In the genomic region with DNA sequence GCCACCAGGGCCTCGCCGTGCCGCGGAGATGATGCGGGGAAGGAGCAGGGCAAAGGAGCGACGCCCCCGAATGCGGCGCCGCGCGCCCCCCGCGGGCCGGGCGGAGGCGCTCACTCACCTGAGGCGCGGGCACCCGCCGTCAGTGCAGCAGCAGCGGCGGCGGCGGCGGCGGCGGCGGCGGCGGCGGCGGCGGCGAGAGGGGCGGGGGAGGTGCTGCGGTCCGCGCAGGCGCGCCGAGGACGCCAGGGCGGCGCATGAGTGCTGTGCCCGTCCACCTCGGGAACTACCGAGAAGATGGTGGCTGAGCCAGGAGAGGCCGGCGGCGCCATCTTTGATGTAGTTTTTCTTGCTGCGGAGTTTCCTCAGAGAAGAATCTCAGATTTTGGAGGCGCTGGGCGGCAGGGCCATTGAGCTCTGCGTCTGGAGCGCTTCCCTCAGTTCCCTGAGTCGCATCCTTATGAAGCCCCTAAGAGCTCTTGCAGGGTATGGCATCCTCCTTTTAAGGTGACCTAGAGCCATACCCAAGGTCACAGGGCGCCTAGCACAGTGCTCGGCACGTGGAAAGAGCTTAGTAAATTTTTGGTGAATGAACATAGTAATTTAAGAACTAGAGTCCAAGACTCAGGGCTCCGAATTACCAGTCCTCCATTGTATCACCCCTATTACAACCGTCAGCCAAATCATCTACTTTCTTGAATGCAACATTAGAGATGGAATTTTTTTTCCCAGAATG, we compare ENCODE assay signal across 8 cellular contexts. TPM values are rescaled to one million over a fixed set of nuclear protein-coding genes. Genes with fewer than 3 reads are reported as not detected.
DNase-seq lines count a peak whose midpoint lies in the region; ATAC-seq and TF ChIP-seq lines count a peak whose summit lies in the region.

A gene (minus strand): TSS at position 164 of the 733 bp plus-strand sequence. CDS start 24,355 bp downstream, outside the sequence.

- no peaks in the 10 kb centered on the region for H3K36me3 ChIP-seq in GM23248 (ENCODE audit: low read depth)

- H3K27me3 Mint-ChIP-seq in natural killer cell (ENCODE audit: low read depth in 2 of 2), result no peaks in the 10 kb centered on the region

- no peaks in the 10 kb centered on the region for H3K9me3 Mint-ChIP-seq in natural killer cell

- 2 to 6% methylated on average over 20 to 54 of the region's 63 CpGs for WGBS in GM23248 (ENCODE audit: low coverage in 1 of 2, low lambda C conversion rate in 2 of 2, missing lambda C conversion rate in 2 of 2), 2 experiments

- ATAC-seq in natural killer cell, result peak; percentile 98 to 100 (median 99)

- H3K4me1 ChIP-seq in GM23248 (ENCODE audit: insufficient read depth), result peaks cover 4% of the 10 kb centered on the region

- peaks cover 28 to 35% of the 10 kb centered on the region in 2 donors for H3K4me1 Mint-ChIP-seq in natural killer cell

- no peaks in the 10 kb centered on the region for H4K20me1 ChIP-seq in GM23248 (ENCODE audit: insufficient read depth)

- peak within 1 kb of the TSS; percentile 10; the same call in 1 of the 2 replicates for H3K27ac ChIP-seq in GM23248

- H3K4me3 ChIP-seq in GM23248 (peak within 1 kb of the TSS; percentile 76), fibroblast of mammary gland (ENCODE audit: control insufficient read depth, low read depth, low read length) (peak within 1 kb of the TSS; percentile 73)

- peak within 1 kb of the TSS; percentile 97 for H3K4me2 ChIP-seq in GM23248 (ENCODE audit: unreplicated experiment)

- no peaks in the 10 kb centered on the region for H3K36me3 Mint-ChIP-seq in natural killer cell

- H3K9me3 ChIP-seq in GM23248 (ENCODE audit: low read depth), result no peaks in the 10 kb centered on the region

- peak within 1 kb of the TSS; percentile 95 for H3K4me3 Mint-ChIP-seq in natural killer cell

- no peaks in the 10 kb centered on the region for H3K27me3 ChIP-seq in GM23248 (replicated peaks; ENCODE audit: insufficient read depth)

- DNase-seq in Daoy (ENCODE audit: low read depth), result peak; percentile 95
- DNase-seq in GM23248, result peak; percentile 98
- peak; percentile 90 for DNase-seq in LHCN-M2 (ENCODE audit: low read depth)
- DNase-seq in RPMI7951 (ENCODE audit: low read depth), result peak; percentile 94
- peak; percentile 83 to 85 for DNase-seq in activated T-helper 1 cell treated with anti-CD3 and anti-CD28 coated beads, Interleukin-2, amount 50 U/mL, for 16 hours (ENCODE audit: low read depth in 1 of 2, low spot score in 1 of 2)
- DNase-seq in fibroblast of mammary gland (ENCODE audit: low read depth), result peak; percentile 88
- DNase-seq in natural killer cell, result peak; percentile 83
- DNase-seq in stimulated activated naive CD4-positive, alpha-beta T cell treated with Interleukin-2 at 50 U/mL for 16 hours (lab: John Stamatoyannopoulos, UW), result peak; percentile 91

- H3F3A ChIP-seq in GM23248 (ENCODE audit: insufficient read depth), result 0 out of 2 replicates have a peak, but pooled peaks cover 4% of the 10 kb centered on the region

- H2AFZ ChIP-seq in GM23248, result peak within 1 kb of the TSS; percentile 98

- H3K9me2 ChIP-seq in GM23248 (ENCODE audit: insufficient read depth), result no peaks in the 10 kb centered on the region

- no peak for TF ChIP-seq CTCF in fibroblast of mammary gland (conservative IDR thresholded peaks at IDR 0.05; ENCODE audit: control insufficient read depth, insufficient read depth, low read depth, low read length)
- TF ChIP-seq CTCF in natural killer cell (IDR thresholded peaks at IDR 0.05), result peak; percentile 15

- H3K9ac ChIP-seq in GM23248, result peak within 1 kb of the TSS; percentile 76

- H3K79me2 ChIP-seq in GM23248 (ENCODE audit: insufficient read depth), result peaks cover 14% of the 10 kb centered on the region; the same call in 1 of the 2 replicates

- intact Hi-C loops in natural killer cell (cut with micrococcal nuclease), result loop anchor here (1.0 kb wide), 1 partner anchor 27 kb away; a partner anchor contains a TSS

- in situ Hi-C loops in GM23248 (cut with MboI), result no loop called here

- H3K27ac Mint-ChIP-seq in natural killer cell, result peak within 1 kb of the TSS; percentile 78 to 86

RNA-seq across cellular contexts. Expression of the gene that starts here (rescaled TPM):
- 6.0 and 9.9 TPM in 2 replicates for total RNA-seq in Daoy (2014; rRNA removed; shearing (Covaris generic))
- 19.8 and 20.2 TPM in 2 replicates for total RNA-seq in GM23248 (2014; rRNA removed; shearing (Covaris generic))
- 23.3 and 26.6 TPM in 2 replicates for polyA plus RNA-seq in GM23248 (2016; fragmentation: Nextera tagmentation; extraction: Ambion mirVana)
- total RNA-seq in LHCN-M2 (2014; rRNA removed) (13.9 and 18.3 TPM in 2 replicates), natural killer cell (10 to 100 TPM; 27.1 to 30.3 (median 28.3) TPM)
- polyA plus RNA-seq in LHCN-M2 (2012), result 19.2 TPM
- total RNA-seq in RPMI7951 (2014; rRNA removed; shearing (Covaris generic)), result 46.2 and 52.3 TPM in 2 replicates

Comparison
In these comparisons a context has a peak if more than half of its experiments do, and no peak if none do; other contexts are left out.
1. Peak in every context shown above with its lines: DNase-seq, ATAC-seq, H3K4me3 ChIP-seq and H3K27ac ChIP-seq.